Comparison of ENCODE assay signal across 9 cellular contexts in genomic region chr18:48935433-48935774, GRCh38. TPM values are rescaled to one million over a fixed set of nuclear protein-coding genes. Genes with fewer than 3 reads are reported as not detected.
DNase-seq lines count a peak whose midpoint lies in the region; ATAC-seq and TF ChIP-seq lines count a peak whose summit lies in the region.
"Had no signal": no experiment of that assay in that cellular context is flagged by ENCODE, and none has a peak within 500 bp of the region (broad histone marks: within the 10 kb centered on the region; RNA-seq: fewer than 3 reads in every experiment).

No MANE protein-coding gene starts in this region.

- H3K36me3 ChIP-seq in Karpas-422 (ENCODE audit: insufficient read depth, low read length) (no peaks in the 10 kb centered on the region), neuronal stem cell (replicated peaks in 1 of 2; ENCODE audit: control insufficient read depth in 2 of 2, insufficient read depth in 2 of 2, low read length in 2 of 2) (peaks cover 0 to 6% of the 10 kb centered on the region in 2 donors)

- WGBS in neuronal stem cell (ENCODE audit: extremely low coverage in 2 of 2, insufficient read length in 2 of 2, insufficient replicate concordance in 1 of 2), 2 donors, result no CpG with 5 or more reads among the region's 9 CpGs

- H3K4ac ChIP-seq in neuronal stem cell (ENCODE audit: low read length), result no peak overlapping the region

- peak overlapping the region; percentile 33 for H3K4me3 Mint-ChIP-seq in chondrocyte (ENCODE audit: unreplicated experiment)

- H2AFZ ChIP-seq in Karpas-422 (ENCODE audit: low read length) (no peak overlapping the region), neuronal stem cell (ENCODE audit: low read length) (no peak overlapping the region)

- H3K9me3 ChIP-seq in AG04450 (ENCODE audit: control insufficient read depth, insufficient read depth, low read length) (no peaks in the 10 kb centered on the region; the same call in 1 of the 2 replicates), Karpas-422 (ENCODE audit: low read length) (no peaks in the 10 kb centered on the region), neuronal stem cell (replicated peaks in 1 of 2; ENCODE audit: control insufficient read depth in 2 of 2, insufficient read depth in 1 of 2, low read depth in 1 of 2, low read length in 2 of 2) (no peaks in the 10 kb centered on the region)

- TF ChIP-seq CTCF in AG04450 (IDR thresholded peaks at IDR 0.05; ENCODE audit: low read depth, low read length) (no peak), chondrocyte (IDR thresholded peaks at IDR 0.05) (no peak), GM10266 (IDR thresholded peaks at IDR 0.05; ENCODE audit: control insufficient read depth, insufficient read depth, low read depth, missing control alignments) (no peak)

- H3K27me3 ChIP-seq in AG04450 (ENCODE audit: control insufficient read depth, insufficient read depth, low read length), result no peaks in the 10 kb centered on the region
- H3K27me3 ChIP-seq in Karpas-422 (ENCODE audit: low read length), result no peaks in the 10 kb centered on the region
- H3K27me3 ChIP-seq in neuronal stem cell (ENCODE audit: control insufficient read depth in 3 of 3, insufficient read depth in 3 of 3, low read depth in 1 of 3, low read length in 3 of 3), result no peaks in the 10 kb centered on the region

- no peaks in the 10 kb centered on the region for H3K79me2 ChIP-seq in Karpas-422 (ENCODE audit: low read length)

- H3K4me1 ChIP-seq in Karpas-422 (ENCODE audit: low read length) (peaks cover 43% of the 10 kb centered on the region), neuronal stem cell (ENCODE audit: control insufficient read depth in 2 of 2, insufficient read depth in 1 of 2, low read depth in 1 of 2, low read length in 2 of 2) (peaks cover 18 to 32% of the 10 kb centered on the region in 2 donors)

- ATAC-seq in GM19467 (IDR thresholded peaks at IDR 0.05; ENCODE audit: unreplicated experiment), result no peak

- no peak overlapping the region for H2BK120ac ChIP-seq in neuronal stem cell (ENCODE audit: low read depth, low read length)

- DNase-seq in AG04450 (ENCODE audit: low read depth, low spot score) (no peak), Karpas-422 (no peak), chondrocyte (ENCODE audit: low spot score) (no peak), neuronal stem cell (ENCODE audit: low spot score) (no peak), AG08395 (ENCODE audit: low spot score) (no peak), LoVo (ENCODE audit: low spot score) (no peak), GM10266 (ENCODE audit: extremely low spot score) (no peak)
- DNase-seq: glutamatergic neuron had no signal

- H2BK15ac ChIP-seq in neuronal stem cell (ENCODE audit: low read length), result no peak overlapping the region

- peak overlapping the region; percentile 52 for H2AK5ac ChIP-seq in neuronal stem cell (ENCODE audit: low read depth, low read length)

- H2BK5ac ChIP-seq in neuronal stem cell (ENCODE audit: low read length), result no peak overlapping the region

- H4K91ac ChIP-seq in neuronal stem cell (ENCODE audit: low read depth, low read length, poor library complexity), result no peak overlapping the region

- H2BK12ac ChIP-seq in neuronal stem cell (ENCODE audit: low read length), result no peak overlapping the region

- no peaks in the 10 kb centered on the region for H3K27me3 Mint-ChIP-seq in chondrocyte (ENCODE audit: low read depth)

- peak overlapping the region; percentile 40 for H3K18ac ChIP-seq in neuronal stem cell (ENCODE audit: low read length)

- no peaks in the 10 kb centered on the region for H3K79me1 ChIP-seq in neuronal stem cell (ENCODE audit: low read depth, low read length)

- no peak overlapping the region for H4K8ac ChIP-seq in neuronal stem cell (ENCODE audit: low read depth, low read length)

- H4K20me1 ChIP-seq in Karpas-422 (ENCODE audit: insufficient read depth, low read depth, low read length), result no peaks in the 10 kb centered on the region

- no peak overlapping the region for H3K14ac ChIP-seq in neuronal stem cell (ENCODE audit: low read length)

- H3K9ac ChIP-seq in Karpas-422 (ENCODE audit: low read length) (peak overlapping the region; percentile 56; the same call in 1 of the 2 replicates), neuronal stem cell (ENCODE audit: low read depth, low read length, poor library complexity) (no peak overlapping the region)

- H3K27ac ChIP-seq in AG04450 (ENCODE audit: low read depth, low read length) (peak overlapping the region; percentile 47), Karpas-422 (ENCODE audit: low read length) (no peak overlapping the region), neuronal stem cell (replicated peaks; ENCODE audit: low read length) (no peak overlapping the region)

- H3K4me3 ChIP-seq in AG04450 (ENCODE audit: low read depth, low read length) (no peak overlapping the region), Karpas-422 (ENCODE audit: low read length) (peak overlapping the region; percentile 41; the same call in 1 of the 2 replicates), neuronal stem cell (ENCODE audit: low read length in 2 of 2) (no peak overlapping the region)

- H3K23ac ChIP-seq in neuronal stem cell (ENCODE audit: low read depth, low read length, poor library complexity), result no peak overlapping the region

- H3K27ac Mint-ChIP-seq in chondrocyte (ENCODE audit: unreplicated experiment), result peak overlapping the region; percentile 91

- H3K4me2 ChIP-seq in Karpas-422 (ENCODE audit: low read depth, low read length, poor library complexity, severe bottlenecking) (peak overlapping the region; percentile 68), neuronal stem cell (ENCODE audit: insufficient read depth, low read length, poor library complexity, severe bottlenecking) (no peak overlapping the region)

- peaks cover 97% of the 10 kb centered on the region for H3K4me1 Mint-ChIP-seq in chondrocyte (ENCODE audit: low read depth)

- POLR2A ChIA-PET in AG04450 (lab: Yijun Ruan, JAX), result no interaction called here

- CTCF ChIA-PET in AG04450 (lab: Charles Lee), result no interaction called here

- H3K9me2 ChIP-seq in Karpas-422 (replicated peaks; ENCODE audit: insufficient read depth, low read length), result no peaks in the 10 kb centered on the region

- H3K9me3 Mint-ChIP-seq in chondrocyte (ENCODE audit: low read depth), result no peaks in the 10 kb centered on the region

- H3K36me3 Mint-ChIP-seq in chondrocyte (ENCODE audit: low read depth), result peaks cover 21% of the 10 kb centered on the region

RNA-seq across cellular contexts. Expression of gene SMAD7, which starts 15.4 kb away (rescaled TPM):
- polyA plus RNA-seq in AG04450 (2011; rRNA removed), result 7.4 and 8.0 TPM in 2 replicates
- 19.6 and 24.1 TPM in 2 replicates for polyA minus RNA-seq in AG04450 (2011; rRNA and poly(A)+ RNA removed)
- total RNA-seq in Karpas-422 (2014; rRNA removed; shearing (Covaris generic); ENCODE audit: low replicate concordance), result 1.3 and 2.1 TPM in 2 replicates
- 61.2 to 99.9 TPM (median 70.1 TPM) in 3 replicates for total RNA-seq in chondrocyte
- 0.57 TPM for polyA plus RNA-seq in neuronal stem cell (2013, experiment 1 of 2)
- polyA plus RNA-seq in neuronal stem cell (2013, experiment 2 of 2), result 0.79 TPM

Comparison
In these comparisons a context has a peak if more than half of its experiments do, and no peak if none do; other contexts are left out.
1. RNA of gene SMAD7, which starts 15.4 kb away (total RNA-seq): 61.2 to 99.9 TPM in chondrocyte; 1.3 to 2.1 TPM in Karpas-422; every median in the first group is over 10 times any median in the second.